ENCODE assay signal across 17 cellular contexts in genomic region chr4:174555793-174556630, GRCh38. TPM values are rescaled to one million over a fixed set of nuclear protein-coding genes. Genes with fewer than 3 reads are reported as not detected.
"Had no signal": no experiment of that assay in that cellular context is flagged by ENCODE, and none has a peak within 500 bp of the region (broad histone marks: within the 10 kb centered on the region; RNA-seq: fewer than 3 reads in every experiment).

No MANE protein-coding gene starts in this region.

- H3K4me2 ChIP-seq: smooth muscle cell had no signal

- H3K4me3 ChIP-seq: heart left ventricle, left lung, lower lobe of right lung, psoas muscle, smooth muscle cell had no signal

- H3K4me1 ChIP-seq: heart left ventricle, left lung, lower lobe of right lung, psoas muscle had no signal

- H3K9me3 ChIP-seq: heart left ventricle, lower lobe of right lung, neutrophil, psoas muscle had no signal

- ATAC-seq: esophagus mucosa; heart left ventricle; left lung; lower lobe of right lung; naive thymus-derived CD8-positive, alpha-beta T cell; psoas muscle had no signal

- H3K27ac ChIP-seq: heart left ventricle, left lung, lower lobe of right lung, neutrophil, psoas muscle had no signal

- H3K36me3 ChIP-seq: heart left ventricle, left lung, lower lobe of right lung, neutrophil had no signal

- FAIRE-seq: endometrium, frontal cortex, urothelium cell line had no signal

- H3K27me3 ChIP-seq: heart left ventricle, left lung, neutrophil had no signal

- DNase-seq: effector memory CD4-positive, alpha-beta T cell; heart left ventricle; hippocampal formation; left lung; lower lobe of right lung; midbrain; naive thymus-derived CD8-positive, alpha-beta T cell; psoas muscle; stimulated activated CD4-positive, alpha-beta T cell treated with anti-CD3 and anti-CD28 coated beads, Interleukin-2, amount 100 ng/mL, for 48 hours; stimulated activated naive CD4-positive, alpha-beta T cell treated with Interleukin-2 at 50 U/mL for 16 hours had no signal

RNA-seq across cellular contexts. Expression of gene HPGD, which starts 33.7 kb away (rescaled TPM):
- total RNA-seq: glomerular endothelial cell had no signal
